23 cellular contexts compared by ENCODE assay signal in the genomic region with DNA sequence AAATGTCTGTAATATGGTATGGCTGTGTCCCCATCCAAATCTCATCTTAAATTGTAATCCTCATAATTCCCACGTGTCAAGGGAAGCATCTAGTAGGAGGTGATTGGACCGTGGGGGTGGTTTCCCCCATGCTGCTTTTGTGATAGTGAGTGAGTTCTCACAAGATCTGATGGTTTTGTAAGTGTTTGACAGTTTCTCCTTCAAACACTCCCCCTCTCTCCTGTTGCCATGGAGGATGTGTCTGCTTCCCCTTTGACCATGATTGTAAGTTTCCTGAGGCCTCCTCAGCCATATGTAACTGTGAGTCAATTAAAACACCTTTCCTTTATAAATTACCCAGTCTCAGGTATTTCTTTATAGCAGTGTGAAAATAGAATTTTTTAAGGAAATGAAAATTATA. TPM values are rescaled to one million over a fixed set of nuclear protein-coding genes. Genes with fewer than 3 reads are reported as not detected.
A peak's percentile ranks its signal among the peaks of the same experiment; 100 is the strongest.
DNase-seq lines count a peak whose midpoint lies in the region; ATAC-seq and TF ChIP-seq lines count a peak whose summit lies in the region.
"Had no signal": no experiment of that assay in that cellular context is flagged by ENCODE, and none has a peak within 500 bp of the region (broad histone marks: within the 10 kb centered on the region; RNA-seq: fewer than 3 reads in every experiment).

No MANE protein-coding gene starts in this region.

- BruUV-seq in OCI-LY7 (replicated peaks; lab: Mats Ljungman, UMichigan), result no TSS peak

- no peaks in the 10 kb centered on the region for H3K36me3 Mint-ChIP-seq in CD4-positive, alpha-beta memory T cell
- H3K36me3 Mint-ChIP-seq in memory B cell, result no peaks in the 10 kb centered on the region

- H3K4me2 ChIP-seq in OCI-LY7 (ENCODE audit: low read length), result peak overlapping the region; percentile 66; the same call in 1 of the 2 replicates

- peak overlapping the region; percentile 30; the same call in 1 of the 2 replicates for H2AFZ ChIP-seq in OCI-LY7 (ENCODE audit: low read length)
- H2AFZ ChIP-seq: GM23248 had no signal

- TF ChIP-seq CTCF in OCI-LY7 (conservative IDR thresholded peaks at IDR 0.05; ENCODE audit: low read length), result no peak

- CTCF ChIA-PET in CD4-positive, alpha-beta memory T cell (lab: Charles Lee; ENCODE audit: partially characterized antibody), result interaction anchor here (1.0 kb wide), 1 partner anchor 55 kb away, joined by 3 read pairs; no protein-coding TSS in a partner anchor
- CTCF ChIA-PET in OCI-LY7 (lab: Charles Lee; ENCODE audit: unreplicated experiment), result no interaction called here

- no peaks in the 10 kb centered on the region for H3K9me3 Mint-ChIP-seq in CD4-positive, alpha-beta memory T cell
- H3K9me3 Mint-ChIP-seq in memory B cell, result no peaks in the 10 kb centered on the region
- H3K9me3 Mint-ChIP-seq: activated T-cell treated with anti-CD3 and anti-CD28 coated beads, Interleukin-2, amount 50 U/mL, for 72 hours had no signal

- no peak overlapping the region for H3K4me3 ChIP-seq in CD4-positive, alpha-beta memory T cell (ENCODE audit: low read length in 2 of 2)
- no peak overlapping the region for H3K4me3 ChIP-seq in OCI-LY7 (ENCODE audit: low read depth, low read length, poor library complexity, severe bottlenecking)
- H3K4me3 ChIP-seq: GM23248, lung, uterus had no signal

- H3K27ac Mint-ChIP-seq in CD4-positive, alpha-beta memory T cell, result peak overlapping the region in 4 of 7 donors; percentile 14 to 62 (median 30)
- H3K27ac Mint-ChIP-seq in memory B cell, result peak overlapping the region; percentile 87
- H3K27ac Mint-ChIP-seq: activated naive CD8-positive, alpha-beta T cell treated with anti-CD3 and anti-CD28 coated beads, Interleukin-2, amount 10 ng/mL, durations not matched to agents 7 days and 5 days; activated T-cell treated with anti-CD3 and anti-CD28 coated beads, Interleukin-2, amount 50 U/mL, for 72 hours; WTC11 had no signal

- H3K79me2 ChIP-seq in OCI-LY7 (ENCODE audit: insufficient read depth, low read depth, low read length), result no peaks in the 10 kb centered on the region

- POLR2A ChIA-PET in CD4-positive, alpha-beta memory T cell (lab: Charles Lee; ENCODE audit: partially characterized antibody), result interaction anchor here (1.2 to 1.4 kb wide), 3 partner anchors 9 to 67 kb away, joined by 3 to 6 read pairs (median 3); no protein-coding TSS in a partner anchor
- POLR2A ChIA-PET in OCI-LY7 (lab: Charles Lee), result interaction anchor here (0.6 to 1.9 kb wide), 6 partner anchors 9 to 60 kb away, joined by 3 to 10 read pairs (median 5); no protein-coding TSS in a partner anchor

- H4K20me1 ChIP-seq in OCI-LY7 (ENCODE audit: insufficient read depth, low read length), result no peaks in the 10 kb centered on the region

- H3K36me3 ChIP-seq in CD4-positive, alpha-beta memory T cell (ENCODE audit: insufficient read depth, low read length), result no peaks in the 10 kb centered on the region
- H3K36me3 ChIP-seq in OCI-LY7 (ENCODE audit: insufficient read depth, low read length), result no peaks in the 10 kb centered on the region
- H3K36me3 ChIP-seq: uterus had no signal

- no peaks in the 10 kb centered on the region for H3K9me2 ChIP-seq in OCI-LY7 (ENCODE audit: insufficient read depth, low read length)

- DNase-seq in CD4-positive, alpha-beta memory T cell, result no peak
- DNase-seq in KG1 (lab: John Stamatoyannopoulos, UW) (peak; percentile 36), OCI-LY7 (ENCODE audit: low spot score) (no peak), memory B cell (ENCODE audit: low spot score in 2 of 2) (no peak), NCI-H2107 (lab: John Stamatoyannopoulos, UW) (no peak)
- DNase-seq in stimulated activated naive CD4-positive, alpha-beta T cell (lab: John Stamatoyannopoulos, UW), result no peak
- DNase-seq: activated naive CD8-positive, alpha-beta T cell treated with anti-CD3 and anti-CD28 coated beads, Interleukin-2, amount 10 ng/mL, durations not matched to agents 7 days and 5 days; activated T-cell treated with anti-CD3 and anti-CD28 coated beads, Interleukin-2, amount 50 U/mL, for 72 hours; cortex of kidney; GF-D8; GM23248; hippocampal formation; islet precursor cell; NCI-H1105; NCI-H2171; NCI-H526 treated with DMSO at 0.1 percent for 48 hours; stimulated activated CD4-positive, alpha-beta T cell treated with anti-CD3 and anti-CD28 coated beads, Interleukin-2, amount 100 ng/mL, for 48 hours; substantia nigra; uterus had no signal

- H3K4me3 Mint-ChIP-seq in CD4-positive, alpha-beta memory T cell, result peak overlapping the region in 2 of 8 donors; percentile 5 to 18
- H3K4me3 Mint-ChIP-seq in memory B cell, result no peak overlapping the region
- H3K4me3 Mint-ChIP-seq: activated naive CD8-positive, alpha-beta T cell treated with anti-CD3 and anti-CD28 coated beads, Interleukin-2, amount 10 ng/mL, durations not matched to agents 7 days and 5 days; activated T-cell treated with anti-CD3 and anti-CD28 coated beads, Interleukin-2, amount 50 U/mL, for 72 hours; WTC11 had no signal

- H3K27me3 ChIP-seq in CD4-positive, alpha-beta memory T cell (ENCODE audit: insufficient read depth, low read length), result no peaks in the 10 kb centered on the region
- H3K27me3 ChIP-seq: uterus had no signal

- ATAC-seq in memory B cell (ENCODE audit: low read depth) (no peak), HG02678 (IDR thresholded peaks at IDR 0.05; ENCODE audit: unreplicated experiment) (no peak), HG03460 (IDR thresholded peaks at IDR 0.05; ENCODE audit: unreplicated experiment) (no peak)
- ATAC-seq: activated T-cell treated with anti-CD3 and anti-CD28 coated beads, Interleukin-2, amount 50 U/mL, for 72 hours; WTC11 had no signal

- H3K4me1 Mint-ChIP-seq in CD4-positive, alpha-beta memory T cell, result peaks cover 53 to 79% (median 65%) of the 10 kb centered on the region in 4 donors
- H3K4me1 Mint-ChIP-seq in memory B cell, result peaks cover 63% of the 10 kb centered on the region

- H3K27ac ChIP-seq in CD4-positive, alpha-beta memory T cell (ENCODE audit: low read depth, low read length), result no peak overlapping the region
- peak overlapping the region; percentile 84 for H3K27ac ChIP-seq in OCI-LY7 (ENCODE audit: low read depth, low read length, poor library complexity, severe bottlenecking)
- H3K27ac ChIP-seq: GM23248, uterus had no signal

- intact Hi-C loops in CD4-positive, alpha-beta memory T cell (cut with micrococcal nuclease), result loop anchor here (2.0 kb wide), 1 partner anchor 15 kb away; no protein-coding TSS in a partner anchor
- intact Hi-C loops in OCI-LY7 (cut with micrococcal nuclease; ENCODE audit: unreplicated experiment), result loop anchor here (2.0 kb wide), 1 partner anchor 35 kb away; no protein-coding TSS in a partner anchor

- H3K9me3 ChIP-seq in CD4-positive, alpha-beta memory T cell (ENCODE audit: control insufficient read depth in 1 of 2, low read length in 2 of 2), result no peaks in the 10 kb centered on the region
- peaks cover 9% of the 10 kb centered on the region; the same call in 1 of the 2 replicates for H3K9me3 ChIP-seq in OCI-LY7 (ENCODE audit: low read length)
- H3K9me3 ChIP-seq: uterus had no signal

- no peaks in the 10 kb centered on the region for H3K27me3 Mint-ChIP-seq in CD4-positive, alpha-beta memory T cell
- no peaks in the 10 kb centered on the region for H3K27me3 Mint-ChIP-seq in memory B cell

- peaks cover 62% of the 10 kb centered on the region for H3K4me1 ChIP-seq in CD4-positive, alpha-beta memory T cell (ENCODE audit: insufficient read depth, low read length)
- peaks cover 55% of the 10 kb centered on the region for H3K4me1 ChIP-seq in OCI-LY7 (ENCODE audit: insufficient read depth, low read length, poor library complexity, severe bottlenecking)
- H3K4me1 ChIP-seq: uterus had no signal

RNA-seq across cellular contexts. Expression of a gene that starts 31.1 kb away (rescaled TPM):
- 100 to 1,000 TPM; 808 to 809 TPM for total RNA-seq in CD4-positive, alpha-beta memory T cell
- polyA plus RNA-seq in CD4-positive, alpha-beta memory T cell, result 100 to 1,000 TPM; 390 to 554 TPM
- not detected in 2 replicates for total RNA-seq in OCI-LY7 (2014; rRNA removed; shearing (Covaris generic))
- total RNA-seq in OCI-LY7 (2022), result 0.07 and 0.55 TPM in 2 replicates

Comparison
In these comparisons a context has a peak if more than half of its experiments do, and no peak if none do; other contexts are left out.
1. RNA of a gene that starts 31.1 kb away (total RNA-seq): 808 to 809 TPM in CD4-positive, alpha-beta memory T cell; 0.07 to 0.55 TPM in OCI-LY7; every median in the first group is over 100 times any median in the second.